14 cellular contexts compared by ENCODE assay signal in the genomic region with DNA sequence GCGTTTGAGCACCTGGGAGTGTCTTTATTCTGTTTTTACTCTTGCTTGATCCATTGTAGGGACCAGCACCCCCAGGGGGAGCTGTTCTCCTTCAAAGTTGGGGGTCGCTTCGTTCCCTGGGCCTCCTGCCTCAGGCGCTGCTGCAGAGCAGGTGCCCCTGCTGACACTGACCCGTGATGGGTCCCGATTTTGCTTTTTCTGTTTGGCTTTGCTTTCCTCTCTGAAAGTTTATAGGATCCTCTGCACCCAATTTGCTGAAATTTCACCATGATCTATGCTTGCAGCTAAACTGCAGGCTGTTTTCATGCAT. TPM values are rescaled to one million over a fixed set of nuclear protein-coding genes. Genes with fewer than 3 reads are reported as not detected.
DNase-seq lines count a peak whose midpoint lies in the region; ATAC-seq, FAIRE-seq and TF ChIP-seq lines count a peak whose summit lies in the region.
"Had no signal": no experiment of that assay in that cellular context is flagged by ENCODE, and none has a peak within 500 bp of the region (broad histone marks: within the 10 kb centered on the region; RNA-seq: fewer than 3 reads in every experiment).

No MANE protein-coding gene starts in this region.

- H3K36me3 Mint-ChIP-seq in Caco-2 (ENCODE audit: insufficient read depth, unreplicated experiment), result no peaks in the 10 kb centered on the region
- H3K36me3 Mint-ChIP-seq: activated naive CD4-positive, alpha-beta T cell treated with anti-CD3 and anti-CD28 coated beads, Interleukin-2, amount 50 U/mL, for 72 hours; T-cell had no signal

- no peaks in the 10 kb centered on the region for H3K4me1 Mint-ChIP-seq in Caco-2 (ENCODE audit: low read depth, unreplicated experiment)
- H3K4me1 Mint-ChIP-seq: B cell had no signal

- no peaks in the 10 kb centered on the region for H3K9me3 Mint-ChIP-seq in Caco-2 (ENCODE audit: unreplicated experiment)
- H3K9me3 Mint-ChIP-seq: activated naive CD4-positive, alpha-beta T cell treated with anti-CD3 and anti-CD28 coated beads, Interleukin-2, amount 50 U/mL, for 72 hours; dendritic cell treated with granulocyte-macrophage colony-stimulating factor and Interleukin-4, amounts not matched to agents 40 ng/mL and 50 ng/mL, for 4 days; T-cell had no signal

- H3K4me1 ChIP-seq in Caco-2, result no peaks in the 10 kb centered on the region
- H3K4me1 ChIP-seq in GM12878 (ENCODE audit: control insufficient read depth, insufficient read depth, low read length), result no peaks in the 10 kb centered on the region
- H3K4me1 ChIP-seq in right lobe of liver, result peaks cover 0 to 5% (median 0%) of the 10 kb centered on the region in 4 donors
- H3K4me1 ChIP-seq in heart left ventricle, result peaks cover 0 to 5% (median 0%) of the 10 kb centered on the region in 12 donors

- POLR2A ChIA-PET in Caco-2 (lab: Charles Lee) (no interaction called here), GM12878 (lab: Charles Lee) (no interaction called here)

- no peaks in the 10 kb centered on the region for H3K79me2 ChIP-seq in GM12878 (ENCODE audit: control insufficient read depth, insufficient read depth, low read length)

- H4K20me1 ChIP-seq in GM12878 (ENCODE audit: control insufficient read depth, insufficient read depth), result no peaks in the 10 kb centered on the region

- no peaks in the 10 kb centered on the region for H3K36me3 ChIP-seq in Caco-2 (ENCODE audit: control insufficient read depth, insufficient read depth, low read length)
- H3K36me3 ChIP-seq in GM12878 (ENCODE audit: control insufficient read depth in 2 of 2, insufficient read depth in 2 of 2, low read length in 1 of 2), result no peaks in the 10 kb centered on the region
- no peaks in the 10 kb centered on the region for H3K36me3 ChIP-seq in right lobe of liver
- peaks cover 0 to 12% (median 0%) of the 10 kb centered on the region in 9 donors for H3K36me3 ChIP-seq in heart left ventricle

- no peak; the same call in 2 of the 3 replicates for ATAC-seq in GM12878
- peak in 3 of 4 donors; percentile 13 to 38 (median 33) for ATAC-seq in right lobe of liver
- ATAC-seq in HG03432 (IDR thresholded peaks at IDR 0.05; ENCODE audit: unreplicated experiment), result no peak
- no peak for ATAC-seq in HG03378 (IDR thresholded peaks at IDR 0.05; ENCODE audit: unreplicated experiment)
- no peak for ATAC-seq in heart left ventricle
- ATAC-seq: activated naive CD4-positive, alpha-beta T cell treated with anti-CD3 and anti-CD28 coated beads, Interleukin-2, amount 50 U/mL, for 72 hours; T-cell had no signal

- peaks cover 32% of the 10 kb centered on the region for H3K27me3 Mint-ChIP-seq in Caco-2 (ENCODE audit: insufficient read depth, unreplicated experiment)
- H3K27me3 Mint-ChIP-seq: dendritic cell treated with granulocyte-macrophage colony-stimulating factor and Interleukin-4, amounts not matched to agents 40 ng/mL and 50 ng/mL, for 4 days had no signal

- CTCF ChIA-PET in Caco-2 (lab: Charles Lee) (interaction anchor here (1.2 kb wide), 1 partner anchor 10 kb away, joined by 3 read pairs; no protein-coding TSS in a partner anchor), GM12878 (lab: Yijun Ruan, JAX) (interaction anchor here (2.0 kb wide), 1 partner anchor 10 kb away, joined by 5 read pairs; no protein-coding TSS in a partner anchor)

- no peak overlapping the region for H3K4me2 ChIP-seq in GM12878 (ENCODE audit: control insufficient read depth, insufficient read depth)

- no peak overlapping the region for H3K4me3 ChIP-seq in Caco-2 (ENCODE audit: low read depth, low read length)
- no peak overlapping the region for H3K4me3 ChIP-seq in HFF-Myc (replicated peaks; ENCODE audit: low read depth, low read length)
- H3K4me3 ChIP-seq in GM12878, result no peak overlapping the region
- no peak overlapping the region for H3K4me3 ChIP-seq in right lobe of liver
- no peak overlapping the region for H3K4me3 ChIP-seq in heart left ventricle

- BruUV-seq in Caco-2 (replicated peaks; lab: Mats Ljungman, UMichigan) (no TSS peak), GM12878 (replicated peaks; lab: Mats Ljungman, UMichigan) (no TSS peak)

- intact Hi-C loops in Caco-2 (cut with micrococcal nuclease; ENCODE audit: unreplicated experiment), result no loop called here
- intact Hi-C loops in GM12878 (cut with micrococcal nuclease; ENCODE audit: unreplicated experiment), result no loop called here
- intact Hi-C loops in right lobe of liver (cut with DNase I), result no loop called here
- intact Hi-C loops in heart left ventricle (cut with DNase I), result no loop called here

- TF ChIP-seq RAD21 in GM12878 (IDR thresholded peaks at IDR 0.05; ENCODE audit: insufficient read depth, low read depth, low read length), result no peak

- peak in 1 of 2 experiments; percentile 44 for DNase-seq in Caco-2
- no peak for DNase-seq in HFF-Myc (ENCODE audit: extremely low read depth, low read depth)
- DNase-seq in GM12878 (ENCODE audit: low read depth, low spot score), result no peak
- no peak for DNase-seq in right lobe of liver
- DNase-seq in GM19238 (ENCODE audit: insufficient read length, low spot score), result no peak
- DNase-seq in heart left ventricle, result no peak
- DNase-seq: NCI-H187, T-cell had no signal

- TF ChIP-seq CTCF in Caco-2 (IDR thresholded peaks at IDR 0.05; ENCODE audit: insufficient read depth in 1 of 2, low read depth in 1 of 2, low read length in 1 of 2, severe bottlenecking in 1 of 2, unreplicated experiment in 1 of 2) (peak; percentile 34 to 58), HFF-Myc (IDR thresholded peaks at IDR 0.05; ENCODE audit: low read depth, low read length, missing control alignments) (peak; percentile 33), GM12878 (IDR thresholded peaks at IDR 0.05 in 2 of 3, conservative IDR thresholded peaks at IDR 0.05 in 1 of 3; ENCODE audit: control insufficient read depth in 2 of 3, extremely low read depth in 1 of 3, insufficient read depth in 1 of 3, low read depth in 3 of 3, low read length in 3 of 3) (peak in 2 of 3 experiments; percentile 22 to 26; a peak in 3 of 6 replicates), right lobe of liver (IDR thresholded peaks at IDR 0.05) (peak in 3 of 4 donors; percentile 25 to 33 (median 28)), heart left ventricle (IDR thresholded peaks at IDR 0.05) (peak in 1 of 12 donors; percentile 9)

- H3K4me3 Mint-ChIP-seq in Caco-2 (ENCODE audit: unreplicated experiment), result no peak overlapping the region
- H3K4me3 Mint-ChIP-seq: B cell; dendritic cell treated with granulocyte-macrophage colony-stimulating factor and Interleukin-4, amounts not matched to agents 40 ng/mL and 50 ng/mL, for 4 days; T-cell had no signal

- no peak overlapping the region for H3K9ac ChIP-seq in GM12878 (ENCODE audit: control insufficient read depth, insufficient read depth, low read length)

- no peak overlapping the region for H3K27ac Mint-ChIP-seq in Caco-2 (ENCODE audit: unreplicated experiment)
- H3K27ac Mint-ChIP-seq: B cell; dendritic cell treated with granulocyte-macrophage colony-stimulating factor and Interleukin-4, amounts not matched to agents 40 ng/mL and 50 ng/mL, for 4 days; T-cell had no signal

- in situ Hi-C loops in GM12878 (cut with MboI), result no loop called here

- FAIRE-seq in GM12878 (lab: Jason Lieb, UNC), result no peak
- FAIRE-seq: G401.6 had no signal

- SMC1A ChIA-PET in GM12878 (lab: Charles Lee; ENCODE audit: uncharacterized antibody, unreplicated experiment), result no interaction called here

- no peak overlapping the region for H2AFZ ChIP-seq in GM12878 (ENCODE audit: control insufficient read depth, low read depth, low read length)

- H3K27ac ChIP-seq in GM12878 (ENCODE audit: control insufficient read depth, insufficient read depth) (no peak overlapping the region), right lobe of liver (no peak overlapping the region), heart left ventricle (no peak overlapping the region)

- no peaks in the 10 kb centered on the region for H3K9me3 ChIP-seq in Caco-2
- H3K9me3 ChIP-seq in GM12878 (replicated peaks; ENCODE audit: control insufficient read depth, insufficient read depth, low read length), result no peaks in the 10 kb centered on the region
- no peaks in the 10 kb centered on the region for H3K9me3 ChIP-seq in right lobe of liver
- H3K9me3 ChIP-seq in heart left ventricle, result no peaks in the 10 kb centered on the region

- TF ChIP-seq EP300 in GM12878 (IDR thresholded peaks at IDR 0.05; ENCODE audit: borderline replicate concordance in 1 of 2, control insufficient read depth in 1 of 2, low read depth in 2 of 2, low read length in 2 of 2), result no peak

- H3K27me3 ChIP-seq in Caco-2 (replicated peaks; ENCODE audit: control insufficient read depth, insufficient read depth, low read length), result no peaks in the 10 kb centered on the region; the same call in 1 of the 2 replicates
- H3K27me3 ChIP-seq in GM12878 (replicated peaks in 1 of 2; ENCODE audit: control insufficient read depth in 2 of 2, insufficient read depth in 2 of 2, low read length in 1 of 2), result peaks cover 0 to 1% of the 10 kb centered on the region in 2 experiments; a peak in 1 of 4 replicates
- H3K27me3 ChIP-seq in right lobe of liver, result no peaks in the 10 kb centered on the region
- H3K27me3 ChIP-seq in heart left ventricle, result no peaks in the 10 kb centered on the region

- WGBS in GM12878 (ENCODE audit: insufficient coverage, insufficient replicate concordance, low lambda C conversion rate, missing lambda C conversion rate), result 0% methylated on average over 6 of the region's 6 CpGs
- WGBS in right lobe of liver (ENCODE audit: insufficient coverage, low coverage, low lambda C conversion rate, missing lambda C conversion rate), result no CpG with 5 or more reads among the region's 6 CpGs
- WGBS in heart left ventricle, 4 donors, result 46 to 65% (median 51%) methylated on average over 6 of the region's 6 CpGs

- RAD21 ChIA-PET in GM12878 (lab: Charles Lee; ENCODE audit: unreplicated experiment), result no interaction called here

- TF ChIP-seq POLR2A in GM12878 (IDR thresholded peaks at IDR 0.05; ENCODE audit: low read depth, low read length) (no peak), right lobe of liver (IDR thresholded peaks at IDR 0.05) (no peak), heart left ventricle (IDR thresholded peaks at IDR 0.05) (no peak)

RNA-seq across cellular contexts. Expression of a gene that starts 22.9 kb away (rescaled TPM):
- total RNA-seq in Caco-2 (2022) (23.8 and 26.8 TPM in 2 replicates), GM12878 (2014; rRNA removed) (25.3 and 31.0 TPM in 2 replicates), GM12878 (2014; rRNA removed; fragmentation: Illumina TruSeq; extraction: Trizol) (24.2 and 24.8 TPM in 2 replicates), GM12878 (2021) (25.8 and 28.2 TPM in 2 replicates), right lobe of liver (10 to 100 TPM; 62.2 to 80.1 (median 75.7) TPM), heart left ventricle (10 to 100 TPM; 26.2 to 51.7 (median 34.6) TPM)
- 64.7 and 74.0 TPM in 2 replicates for total RNA-seq in GM12878 (2013; cell fraction: nucleolus; rRNA removed)
- 8.9 TPM for polyA plus RNA-seq in GM12878 (2011; ENCODE audit: low read depth)
- polyA plus RNA-seq in GM12878 (2011; rRNA removed) (26.2 and 38.2 TPM in 2 replicates), GM12878 (2014; fragmentation: Illumina TruSeq; extraction: Trizol) (19.0 and 24.9 TPM in 2 replicates), GM12878 (2014; fragmentation: Nextera tagmentation; extraction: Ambion mirVana) (10 to 100 TPM; 11.2 to 15.2 TPM), GM12878 (2014; rRNA removed) (27.9 and 30.8 TPM in 2 replicates), GM12878 (2016; fragmentation: Nextera tagmentation; extraction: Ambion mirVana) (10 to 100 TPM; 23.5 to 28.2 TPM), heart left ventricle (10 to 100 TPM; 31.5 to 37.6 TPM)
- 38.1 and 48.4 TPM in 2 replicates for polyA plus RNA-seq in GM12878 (2011; cell fraction: cytosol; rRNA removed)
- polyA plus RNA-seq in GM12878 (2011; cell fraction: nucleus; rRNA removed), result 78.4 and 94.2 TPM in 2 replicates
- polyA plus RNA-seq in GM12878 (2012), result 17.4 and 24.5 TPM in 2 replicates
- polyA minus RNA-seq in GM12878 (2011; rRNA and poly(A)+ RNA removed), result 33.9 and 42.9 TPM in 2 replicates
- polyA minus RNA-seq in GM12878 (2011; cell fraction: cytosol; rRNA and poly(A)+ RNA removed), result 8.2 and 9.9 TPM in 2 replicates
- 23.9 and 35.0 TPM in 2 replicates for polyA minus RNA-seq in GM12878 (2011; cell fraction: nucleus; rRNA and poly(A)+ RNA removed)

Comparison
In these comparisons a context has a peak if more than half of its experiments do, and no peak if none do; other contexts are left out.
1. ATAC-seq: peak in right lobe of liver (3 of 4); none in GM12878 (single experiment), HG03432 (single experiment), HG03378 (single experiment) and heart left ventricle (0 of 4).